16 cellular contexts compared by ENCODE assay signal in genomic region chr7:26627871-26628270, GRCh38.
DNase-seq lines count a peak whose midpoint lies in the region.
"Had no signal": no experiment of that assay in that cellular context is flagged by ENCODE, and none has a peak within 500 bp of the region (broad histone marks: within the 10 kb centered on the region; RNA-seq: fewer than 3 reads in every experiment).

No MANE protein-coding gene starts in this region.

- DNase-seq in C1 segment of cervical spinal cord (lab: John Stamatoyannopoulos, UW) (peak in 11 of 14 donors; percentile 8 to 70 (median 31)), NCI-H1417 (lab: John Stamatoyannopoulos, UW) (peak; percentile 78 to 94 (median 83)), NCI-H510A (lab: John Stamatoyannopoulos, UW) (peak; percentile 65), hypothalamus (lab: John Stamatoyannopoulos, UW) (peak in 28 of 51 donors; percentile 4 to 43 (median 23)), HuH-7.5 (ENCODE audit: low spot score) (no peak), AG20443 (ENCODE audit: low spot score) (no peak), DMS 273 (lab: John Stamatoyannopoulos, UW; ENCODE audit: unreplicated experiment) (no peak), occipital lobe (lab: John Stamatoyannopoulos, UW) (no peak)
- DNase-seq: activated CD8-positive, alpha-beta T cell treated with anti-CD3 and anti-CD28 coated beads, Interleukin-2, amount 10 ng/mL, durations not matched to agents 7 days and 5 days; activated naive CD8-positive, alpha-beta T cell treated with anti-CD3 and anti-CD28 coated beads, Interleukin-2, amount 50 U/mL, for 24 hours; CD4-positive, alpha-beta memory T cell; effector memory CD8-positive, alpha-beta T cell; Kasumi-1; NCI-H1930; SIG-M5; uterus had no signal

Comparison
In these comparisons a context has a peak if more than half of its experiments do, and no peak if none do; other contexts are left out.
1. DNase-seq: peak in C1 segment of cervical spinal cord (11 of 14), NCI-H1417 (3 of 3), NCI-H510A (single experiment) and hypothalamus (28 of 51); none in HuH-7.5 (single experiment), AG20443 (single experiment), DMS 273 (single experiment) and occipital lobe (single experiment).